1 cellular context compared by ENCODE assay signal in genomic region chr5:139787568-139788293, GRCh38.
TF ChIP-seq lines count a peak whose summit lies in the region.

No MANE protein-coding gene starts in this region.

TF ChIP-seq in SK-N-SH, 30 proteins besides CTCF, POLR2A, EP300 and RAD21 (continued from another document):
- TF ChIP-seq CHD2 (IDR thresholded peaks at IDR 0.05; ENCODE audit: low read length, partially characterized antibody) = peak; percentile 3
- TF ChIP-seq SMC3 (IDR thresholded peaks at IDR 0.05; ENCODE audit: low read depth, low read length) = peak; percentile 93
- no peak for TF ChIP-seq FOXM1 (IDR thresholded peaks at IDR 0.05; ENCODE audit: low read depth)
- TF ChIP-seq MAX (IDR thresholded peaks at IDR 0.05; ENCODE audit: low read depth) = peak; percentile 51; the same call in 1 of the 2 replicates
- TF ChIP-seq MXI1 (IDR thresholded peaks at IDR 0.05; ENCODE audit: low read depth, low read length) = 0 out of 2 replicates have a peak, but pooled peaks have one; percentile 34
